In genomic region chr6:30740540-30740870, GRCh38 we compare ENCODE assay signal across 13 cellular contexts. TPM values are rescaled to one million over a fixed set of nuclear protein-coding genes. Genes with fewer than 3 reads are reported as not detected.
DNase-seq lines count a peak whose midpoint lies in the region; ATAC-seq and TF ChIP-seq lines count a peak whose summit lies in the region.
"Had no signal": no experiment of that assay in that cellular context is flagged by ENCODE, and none has a peak within 500 bp of the region (broad histone marks: within the 10 kb centered on the region; RNA-seq: fewer than 3 reads in every experiment).

No MANE protein-coding gene starts in this region.

- WGBS in spleen, 5 donors: 86 to 98% (median 87%) methylated on average over 2 of the region's 2 CpGs

- TF ChIP-seq POLR2A in spleen (IDR thresholded peaks at IDR 0.05): no peak

- H3K4me1 Mint-ChIP-seq in activated T-cell treated with anti-CD3 and anti-CD28 coated beads, Interleukin-2, amount 50 U/mL, for 72 hours (ENCODE audit: low read depth): peaks cover 84% of the 10 kb centered on the region
- peaks cover 38% of the 10 kb centered on the region for H3K4me1 Mint-ChIP-seq in endothelial cell (ENCODE audit: unreplicated experiment)

- peaks cover 68% of the 10 kb centered on the region for H3K36me3 ChIP-seq in RWPE2 (ENCODE audit: low read depth)
- peaks cover 5 to 61% (median 36%) of the 10 kb centered on the region in 6 donors for H3K36me3 ChIP-seq in spleen

- no peaks in the 10 kb centered on the region for H3K27me3 Mint-ChIP-seq in activated T-cell treated with anti-CD3 and anti-CD28 coated beads, Interleukin-2, amount 50 U/mL, for 72 hours (ENCODE audit: low read depth)
- peaks cover 3% of the 10 kb centered on the region for H3K27me3 Mint-ChIP-seq in endothelial cell (ENCODE audit: unreplicated experiment)

- TF ChIP-seq CTCF in RWPE2 (IDR thresholded peaks at IDR 0.05; ENCODE audit: poor library complexity, severe bottlenecking) (no peak), endothelial cell (IDR thresholded peaks at IDR 0.05; ENCODE audit: unreplicated experiment) (no peak), spleen (IDR thresholded peaks at IDR 0.05 in 8 of 11, conservative IDR thresholded peaks at IDR 0.05 in 3 of 11) (no peak)

- peaks cover 45 to 72% of the 10 kb centered on the region in 2 donors for H3K36me3 Mint-ChIP-seq in activated T-cell treated with anti-CD3 and anti-CD28 coated beads, Interleukin-2, amount 50 U/mL, for 72 hours (ENCODE audit: insufficient read depth in 2 of 2)
- peaks cover 37% of the 10 kb centered on the region for H3K36me3 Mint-ChIP-seq in endothelial cell (ENCODE audit: low read depth, unreplicated experiment)

- ATAC-seq in activated T-cell treated with anti-CD3 and anti-CD28 coated beads, Interleukin-2, amount 50 U/mL, for 72 hours (replicated peaks in 1 of 2): no peak
- ATAC-seq in RWPE2 (ENCODE audit: low read depth) (no peak), GM21619 (IDR thresholded peaks at IDR 0.05; ENCODE audit: unreplicated experiment) (no peak)

- H3K9me3 ChIP-seq in RWPE2 (ENCODE audit: severe bottlenecking): no peaks in the 10 kb centered on the region
- H3K9me3 ChIP-seq in spleen: no peaks in the 10 kb centered on the region

- H3K27ac Mint-ChIP-seq in activated T-cell treated with anti-CD3 and anti-CD28 coated beads, Interleukin-2, amount 50 U/mL, for 72 hours: no peak overlapping the region
- peak overlapping the region; percentile 86 for H3K27ac Mint-ChIP-seq in endothelial cell (ENCODE audit: unreplicated experiment)

- DNase-seq in activated T-cell treated with anti-CD3 and anti-CD28 coated beads, Interleukin-2, amount 50 U/mL, for 72 hours: no peak
- DNase-seq in activated T-cell treated with anti-CD3 and anti-CD28 coated beads for 4 hours (no peak), RWPE2 (ENCODE audit: low spot score) (no peak), endothelial cell (ENCODE audit: low spot score) (no peak), spleen (no peak), NAMALWA (ENCODE audit: low spot score) (no peak), pons (ENCODE audit: low spot score) (no peak)
- DNase-seq: AML-193; kidney glomerular epithelial cell; NCI-H1694; stimulated activated CD4-positive, alpha-beta T cell treated with anti-CD3 and anti-CD28 coated beads, Interleukin-1b, Interleukin-23, amount 100 ng/mL, for 48 hours had no signal

- H3K27ac ChIP-seq in RWPE2 (ENCODE audit: poor library complexity, severe bottlenecking): peak overlapping the region; percentile 98
- H3K27ac ChIP-seq in spleen: peak overlapping the region in 7 of 8 donors; percentile 4 to 98 (median 94)
- H3K27ac ChIP-seq: cardiac muscle cell had no signal

- H3K4me1 ChIP-seq in RWPE2 (ENCODE audit: insufficient read depth, poor library complexity, severe bottlenecking) (no peaks in the 10 kb centered on the region), spleen (peaks cover 43 to 99% (median 88%) of the 10 kb centered on the region in 6 donors)

- no peaks in the 10 kb centered on the region for H3K27me3 ChIP-seq in RWPE2 (ENCODE audit: insufficient read depth, poor library complexity, severe bottlenecking)
- H3K27me3 ChIP-seq in spleen (replicated peaks in 1 of 7): no peaks in the 10 kb centered on the region
- H3K27me3 ChIP-seq: cardiac muscle cell had no signal

- intact Hi-C loops in spleen (cut with DNase I; ENCODE audit: low total_unique reads): loop anchor here (5.0 to 10.0 kb wide), 2 partner anchors 82 to 344 kb away; no protein-coding TSS in a partner anchor

- no peaks in the 10 kb centered on the region for H3K9me3 Mint-ChIP-seq in activated T-cell treated with anti-CD3 and anti-CD28 coated beads, Interleukin-2, amount 50 U/mL, for 72 hours
- H3K9me3 Mint-ChIP-seq in endothelial cell (ENCODE audit: unreplicated experiment): no peaks in the 10 kb centered on the region

- peak overlapping the region; percentile 97 to 98 for H3K4me3 Mint-ChIP-seq in activated T-cell treated with anti-CD3 and anti-CD28 coated beads, Interleukin-2, amount 50 U/mL, for 72 hours
- H3K4me3 Mint-ChIP-seq in endothelial cell (ENCODE audit: unreplicated experiment): peak overlapping the region; percentile 83

- H3K4me3 ChIP-seq in RWPE2 (ENCODE audit: severe bottlenecking) (no peak overlapping the region), spleen (peak overlapping the region in 1 of 8 donors; percentile 74)
- H3K4me3 ChIP-seq: cardiac muscle cell had no signal

RNA-seq across cellular contexts. Expression of gene FLOT1, which starts 2.0 kb away (rescaled TPM):
- total RNA-seq in activated T-cell treated with anti-CD3 and anti-CD28 coated beads, Interleukin-2, amount 50 U/mL, for 72 hours: 100 to 1,000 TPM; 293 to 319 TPM
- total RNA-seq in endothelial cell (ENCODE audit: unreplicated experiment) (136 TPM), spleen (100 to 1,000 TPM; 125 to 205 (median 170) TPM)
- 100 to 1,000 TPM; 116 to 178 (median 116) TPM for polyA plus RNA-seq in spleen

RNA-seq across cellular contexts. Expression of gene IER3, which starts 3.8 kb away (rescaled TPM):
- 100 to 1,000 TPM; 174 to 197 TPM for total RNA-seq in activated T-cell treated with anti-CD3 and anti-CD28 coated beads, Interleukin-2, amount 50 U/mL, for 72 hours
- 4.8 TPM for total RNA-seq in endothelial cell (ENCODE audit: unreplicated experiment)
- total RNA-seq in spleen: 10 to 100 TPM; 29.8 to 62.2 (median 41.7) TPM
- 10 to 100 TPM; 19.8 to 29.4 (median 25.7) TPM for polyA plus RNA-seq in spleen

RNA-seq across cellular contexts. Expression of gene TUBB, which starts 20.4 kb away (rescaled TPM):
- total RNA-seq in activated T-cell treated with anti-CD3 and anti-CD28 coated beads, Interleukin-2, amount 50 U/mL, for 72 hours: 100 to 1,000 TPM; 668 to 724 TPM
- 1,094 TPM for total RNA-seq in endothelial cell (ENCODE audit: unreplicated experiment)
- total RNA-seq in spleen: 100 to 1,000 TPM; 189 to 344 (median 272) TPM
- polyA plus RNA-seq in spleen: 100 to 1,000 TPM; 109 to 203 (median 182) TPM

RNA-seq across cellular contexts. Expression of gene MDC1, which starts 23.4 kb away (rescaled TPM):
- 100 to 1,000 TPM; 102 to 127 TPM for total RNA-seq in activated T-cell treated with anti-CD3 and anti-CD28 coated beads, Interleukin-2, amount 50 U/mL, for 72 hours
- total RNA-seq in endothelial cell (ENCODE audit: unreplicated experiment) (51.7 TPM), spleen (10 to 100 TPM; 20.8 to 47.7 (median 39.0) TPM)
- 10 to 100 TPM in 2 of 3 donors, 1 to 10 TPM in 1; 7.8 to 18.2 (median 16.5) TPM for polyA plus RNA-seq in spleen

RNA-seq across cellular contexts. Expression of gene NRM, which starts 49.7 kb away (rescaled TPM):
- 10 to 100 TPM; 26.9 to 29.6 TPM for total RNA-seq in activated T-cell treated with anti-CD3 and anti-CD28 coated beads, Interleukin-2, amount 50 U/mL, for 72 hours
- 26.0 TPM for total RNA-seq in endothelial cell (ENCODE audit: unreplicated experiment)
- total RNA-seq in spleen: 10 to 100 TPM in 6 of 7 donors, 1 to 10 TPM in 1; 9.8 to 13.8 (median 11.0) TPM
- polyA plus RNA-seq in spleen: 10 to 100 TPM; 14.1 to 19.6 (median 17.7) TPM
